In genomic region chr10:102650655-102651454, GRCh38 we compare ENCODE assay signal across 8 cellular contexts. TPM values are rescaled to one million over a fixed set of nuclear protein-coding genes. Genes with fewer than 3 reads are reported as not detected.
DNase-seq lines count a peak whose midpoint lies in the region; ATAC-seq and TF ChIP-seq lines count a peak whose summit lies in the region.

No MANE protein-coding gene starts in this region.

- H3K9me3 ChIP-seq in mesodermal cell (ENCODE audit: control insufficient read depth, low read length) (no peaks in the 10 kb centered on the region), upper lobe of left lung (no peaks in the 10 kb centered on the region)

- H3K4me1 Mint-ChIP-seq in activated naive CD4-positive, alpha-beta T cell treated with anti-CD3 and anti-CD28 coated beads, Interleukin-2, amount 50 U/mL, for 24 hours = peaks cover 81% of the 10 kb centered on the region
- H3K4me1 Mint-ChIP-seq in activated naive CD8-positive, alpha-beta T cell treated with anti-CD3 and anti-CD28 coated beads for 36 hours = peaks cover 80% of the 10 kb centered on the region

- H3K27me3 ChIP-seq in upper lobe of left lung = no peaks in the 10 kb centered on the region

- H3K27ac ChIP-seq in mesodermal cell (ENCODE audit: low read depth, low read length, severe bottlenecking) (peak overlapping the region; percentile 5), upper lobe of left lung (peak overlapping the region; percentile 69 to 100 (median 99))

- no peaks in the 10 kb centered on the region for H3K9me3 Mint-ChIP-seq in activated naive CD4-positive, alpha-beta T cell treated with anti-CD3 and anti-CD28 coated beads, Interleukin-2, amount 50 U/mL, for 24 hours
- H3K9me3 Mint-ChIP-seq in activated naive CD8-positive, alpha-beta T cell treated with anti-CD3 and anti-CD28 coated beads for 36 hours = no peaks in the 10 kb centered on the region

- DNase-seq in activated naive CD4-positive, alpha-beta T cell treated with Interleukin-2 at 50 U/mL for 16 hours = no peak
- DNase-seq in activated naive CD8-positive, alpha-beta T cell treated with anti-CD3 and anti-CD28 coated beads for 36 hours = no peak
- no peak for DNase-seq in upper lobe of left lung
- DNase-seq in cortex of kidney (lab: John Stamatoyannopoulos, UW) = no peak
- no peak for DNase-seq in putamen (ENCODE audit: low spot score)

- H3K27me3 Mint-ChIP-seq in activated naive CD4-positive, alpha-beta T cell treated with anti-CD3 and anti-CD28 coated beads, Interleukin-2, amount 50 U/mL, for 24 hours = no peaks in the 10 kb centered on the region
- no peaks in the 10 kb centered on the region for H3K27me3 Mint-ChIP-seq in activated naive CD8-positive, alpha-beta T cell treated with anti-CD3 and anti-CD28 coated beads for 36 hours

- no peak for ATAC-seq in upper lobe of left lung (ENCODE audit: low FRiP score in 2 of 2)
- no peak for ATAC-seq in HG03280 (IDR thresholded peaks at IDR 0.05; ENCODE audit: unreplicated experiment)

- no peak for TF ChIP-seq POLR2A in upper lobe of left lung (IDR thresholded peaks at IDR 0.05)

- H3K27ac Mint-ChIP-seq in activated naive CD4-positive, alpha-beta T cell treated with anti-CD3 and anti-CD28 coated beads, Interleukin-2, amount 50 U/mL, for 24 hours = peak overlapping the region; percentile 35
- H3K27ac Mint-ChIP-seq in activated naive CD8-positive, alpha-beta T cell treated with anti-CD3 and anti-CD28 coated beads for 36 hours = peak overlapping the region; percentile 91

- 84 to 92% methylated on average over 6 to 10 of the region's 11 CpGs for WGBS in mesodermal cell (ENCODE audit: insufficient coverage in 2 of 2), 2 experiments
- 36 to 56% methylated on average over 9 of the region's 11 CpGs for WGBS in upper lobe of left lung, 2 donors

- H3K4me3 ChIP-seq in mesodermal cell (ENCODE audit: extremely low read depth, insufficient read depth, low read length, poor library complexity, severe bottlenecking) (no peak overlapping the region), upper lobe of left lung (peak overlapping the region in 1 of 4 donors; percentile 97)

- H3K36me3 ChIP-seq in mesodermal cell (ENCODE audit: control insufficient read depth, insufficient read depth, low read length) (peaks cover 87% of the 10 kb centered on the region), upper lobe of left lung (peaks cover 8 to 47% (median 35%) of the 10 kb centered on the region in 4 donors)

- TF ChIP-seq EP300 in upper lobe of left lung (IDR thresholded peaks at IDR 0.05) = no peak

- H3K4me1 ChIP-seq in mesodermal cell (ENCODE audit: control insufficient read depth, insufficient read depth, low read length, poor library complexity, severe bottlenecking) (peaks cover 42% of the 10 kb centered on the region), upper lobe of left lung (peaks cover 71 to 91% (median 81%) of the 10 kb centered on the region in 4 donors)

- no peaks in the 10 kb centered on the region for H3K36me3 Mint-ChIP-seq in activated naive CD4-positive, alpha-beta T cell treated with anti-CD3 and anti-CD28 coated beads, Interleukin-2, amount 50 U/mL, for 24 hours
- H3K36me3 Mint-ChIP-seq in activated naive CD8-positive, alpha-beta T cell treated with anti-CD3 and anti-CD28 coated beads for 36 hours = peaks cover 37% of the 10 kb centered on the region

- no peak overlapping the region for H3K4me3 Mint-ChIP-seq in activated naive CD4-positive, alpha-beta T cell treated with anti-CD3 and anti-CD28 coated beads, Interleukin-2, amount 50 U/mL, for 24 hours
- H3K4me3 Mint-ChIP-seq in activated naive CD8-positive, alpha-beta T cell treated with anti-CD3 and anti-CD28 coated beads for 36 hours = peak overlapping the region; percentile 37

- no peak for TF ChIP-seq CTCF in upper lobe of left lung (IDR thresholded peaks at IDR 0.05)

RNA-seq across cellular contexts. Expression of gene TRIM8, which starts 6.6 kb away (rescaled TPM):
- total RNA-seq in activated naive CD8-positive, alpha-beta T cell treated with anti-CD3 and anti-CD28 coated beads for 36 hours = 10 to 100 TPM; 40.4 to 41.8 TPM
- polyA plus RNA-seq in mesodermal cell (2013, experiment 1 of 2) = 138 TPM
- polyA plus RNA-seq in mesodermal cell (2013, experiment 2 of 2) = 118 TPM
- 100 to 1,000 TPM; 162 to 279 (median 177) TPM for total RNA-seq in upper lobe of left lung
